ENCODE assay signal across 29 cellular contexts in genomic region chr11:115764172-115764571, GRCh38.
"Had no signal": no experiment of that assay in that cellular context is flagged by ENCODE, and none has a peak within 500 bp of the region (broad histone marks: within the 10 kb centered on the region; RNA-seq: fewer than 3 reads in every experiment).

No MANE protein-coding gene starts in this region.

- FAIRE-seq: keratinocyte, urothelium cell line had no signal

- H3K4me3 ChIP-seq: gastrocnemius medialis, hepatocyte, left ventricle myocardium inferior, lung, right lobe of liver, skin epidermis, thoracic aorta had no signal

- H3K9me3 ChIP-seq: gastrocnemius medialis, left ventricle myocardium inferior, right lobe of liver, thoracic aorta had no signal

- H3K27ac ChIP-seq: hepatocyte, left ventricle myocardium inferior, right lobe of liver, skin epidermis, thoracic aorta had no signal

- H3K4me1 Mint-ChIP-seq: activated CD4-positive, alpha-beta memory T cell treated with anti-CD3 and anti-CD28 coated beads, Interleukin-2, amount 10 ng/mL, durations not matched to agents 7 days and 5 days; activated CD4-positive, alpha-beta T cell treated with anti-CD3 and anti-CD28 coated beads, Interleukin-2, amount 10 ng/mL, durations not matched to agents 7 days and 5 days; stimulated activated effector memory CD8-positive, alpha-beta T cell treated with anti-CD3 and anti-CD28 coated beads, Interleukin-12 subunit alpha, Interleukin-12 subunit beta, amount 100 ng/mL, for 72 hours had no signal

- H3K4me2 ChIP-seq: hepatocyte had no signal

- H2AFZ ChIP-seq: hepatocyte had no signal

- H3K36me3 Mint-ChIP-seq: activated naive CD8-positive, alpha-beta T cell; stimulated activated effector memory CD8-positive, alpha-beta T cell treated with anti-CD3 and anti-CD28 coated beads, Interleukin-12 subunit alpha, Interleukin-12 subunit beta, amount 100 ng/mL, for 72 hours had no signal

- H3K4me3 Mint-ChIP-seq: activated CD4-positive, alpha-beta memory T cell treated with anti-CD3 and anti-CD28 coated beads, Interleukin-2, amount 10 ng/mL, durations not matched to agents 7 days and 5 days; activated CD4-positive, alpha-beta T cell treated with anti-CD3 and anti-CD28 coated beads, Interleukin-2, amount 10 ng/mL, durations not matched to agents 7 days and 5 days; activated naive CD8-positive, alpha-beta T cell; effector memory CD8-positive, alpha-beta T cell; nephron; stimulated activated effector memory CD8-positive, alpha-beta T cell treated with anti-CD3 and anti-CD28 coated beads, Interleukin-12 subunit alpha, Interleukin-12 subunit beta, amount 100 ng/mL, for 72 hours; stimulated activated naive CD8-positive, alpha-beta T cell treated with anti-CD3 and anti-CD28 coated beads, Interleukin-15, Interleukin-2, amounts not matched to agents 100 ng/mL and 50 ng/mL, for 24 hours; T-helper 1 cell treated with Interleukin-12 subunit alpha and Interleukin-12 subunit beta and Interleukin-4 antibody, amounts not matched to agents 30 μg/mL and 1 μg/mL, for 36 hours had no signal

- DNase-seq: activated CD4-positive, alpha-beta memory T cell treated with anti-CD3 and anti-CD28 coated beads, Interleukin-2, amount 10 ng/mL, durations not matched to agents 7 days and 5 days; activated CD4-positive, alpha-beta T cell treated with anti-CD3 and anti-CD28 coated beads, Interleukin-2, amount 10 ng/mL, durations not matched to agents 7 days and 5 days; activated CD4-positive, CD25-positive, alpha-beta regulatory T cell treated with anti-CD3 and anti-CD28 coated beads, Interleukin-2, amount 50 U/mL, for 72 hours; activated T-cell treated with anti-CD3 and anti-CD28 coated beads, Interleukin-2, amount 50 U/mL, for 48 hours; aorta; caudate nucleus; cortex of kidney; effector memory CD8-positive, alpha-beta T cell; erythroblast; gastrocnemius medialis; left ventricle myocardium inferior; mesendoderm; right lobe of liver; stimulated activated CD4-positive, alpha-beta T cell treated with anti-CD3 and anti-CD28 coated beads, Interleukin-4, amount 100 ng/mL, for 24 hours; SW 1271; T1000; trophoblast cell had no signal

- ATAC-seq: effector memory CD8-positive, alpha-beta T cell; gastrocnemius medialis; right lobe of liver; stimulated activated effector memory CD8-positive, alpha-beta T cell treated with anti-CD3 and anti-CD28 coated beads, Interleukin-12 subunit alpha, Interleukin-12 subunit beta, amount 100 ng/mL, for 72 hours had no signal

- H3K36me3 ChIP-seq: gastrocnemius medialis, left ventricle myocardium inferior, right lobe of liver, thoracic aorta had no signal

- H3K27ac Mint-ChIP-seq: activated CD4-positive, alpha-beta memory T cell treated with anti-CD3 and anti-CD28 coated beads, Interleukin-2, amount 10 ng/mL, durations not matched to agents 7 days and 5 days; activated CD4-positive, alpha-beta T cell treated with anti-CD3 and anti-CD28 coated beads, Interleukin-2, amount 10 ng/mL, durations not matched to agents 7 days and 5 days; activated naive CD8-positive, alpha-beta T cell; activated T-helper 2 cell treated with anti-CD3 and anti-CD28 coated beads, Interferon-gamma antibody, Interleukin-2, Interleukin-4, amounts not matched to agents 10 μg/mL and 5 μg/mL and 100 μg/mL, durations not matched to agents 14 hours and 24 hours and 36 hours; effector memory CD8-positive, alpha-beta T cell; nephron; stimulated activated effector memory CD8-positive, alpha-beta T cell treated with anti-CD3 and anti-CD28 coated beads, Interleukin-12 subunit alpha, Interleukin-12 subunit beta, amount 100 ng/mL, for 72 hours; stimulated activated naive CD8-positive, alpha-beta T cell treated with anti-CD3 and anti-CD28 coated beads, Interleukin-15, Interleukin-2, amounts not matched to agents 100 ng/mL and 50 ng/mL, for 24 hours; T-helper 1 cell treated with Interleukin-12 subunit alpha and Interleukin-12 subunit beta and Interleukin-4 antibody, amounts not matched to agents 30 μg/mL and 1 μg/mL, for 36 hours had no signal

- H3K9me3 Mint-ChIP-seq: activated CD4-positive, alpha-beta memory T cell treated with anti-CD3 and anti-CD28 coated beads, Interleukin-2, amount 10 ng/mL, durations not matched to agents 7 days and 5 days; activated CD4-positive, alpha-beta T cell treated with anti-CD3 and anti-CD28 coated beads, Interleukin-2, amount 10 ng/mL, durations not matched to agents 7 days and 5 days; activated T-helper 2 cell treated with anti-CD3 and anti-CD28 coated beads, Interferon-gamma antibody, Interleukin-2, Interleukin-4, amounts not matched to agents 10 μg/mL and 5 μg/mL and 100 μg/mL, durations not matched to agents 14 hours and 24 hours and 36 hours; effector memory CD8-positive, alpha-beta T cell; nephron; stimulated activated effector memory CD8-positive, alpha-beta T cell treated with anti-CD3 and anti-CD28 coated beads, Interleukin-12 subunit alpha, Interleukin-12 subunit beta, amount 100 ng/mL, for 72 hours; stimulated activated naive CD8-positive, alpha-beta T cell treated with anti-CD3 and anti-CD28 coated beads, Interleukin-15, Interleukin-2, amounts not matched to agents 100 ng/mL and 50 ng/mL, for 24 hours; T-helper 1 cell treated with Interleukin-12 subunit alpha and Interleukin-12 subunit beta and Interleukin-4 antibody, amounts not matched to agents 30 μg/mL and 1 μg/mL, for 36 hours had no signal

- H3K79me2 ChIP-seq: hepatocyte had no signal

- H3K27me3 ChIP-seq: right lobe of liver had no signal
